12 cellular contexts compared by ENCODE assay signal in genomic region chr6:42693725-42694323, GRCh38. TPM values are rescaled to one million over a fixed set of nuclear protein-coding genes. Genes with fewer than 3 reads are reported as not detected.
DNase-seq lines count a peak whose midpoint lies in the region; ATAC-seq and TF ChIP-seq lines count a peak whose summit lies in the region.
"Had no signal": no experiment of that assay in that cellular context is flagged by ENCODE, and none has a peak within 500 bp of the region (broad histone marks: within the 10 kb centered on the region; RNA-seq: fewer than 3 reads in every experiment).

No MANE protein-coding gene starts in this region.

- H3K27me3 ChIP-seq in stomach = no peaks in the 10 kb centered on the region
- H3K27me3 ChIP-seq in smooth muscle cell (ENCODE audit: low read depth) = no peaks in the 10 kb centered on the region
- H3K27me3 ChIP-seq: right lobe of liver had no signal

- H3K4me3 ChIP-seq in stomach = no peak overlapping the region
- H3K4me3 ChIP-seq in smooth muscle cell = no peak overlapping the region
- H3K4me3 ChIP-seq: right lobe of liver had no signal

- TF ChIP-seq POLR2A in stomach (IDR thresholded peaks at IDR 0.05) = no peak

- WGBS in stomach, 5 donors = 94 to 100% (median 97%) methylated on average over 2 of the region's 2 CpGs
- 96% methylated on average over 2 of the region's 2 CpGs for WGBS in smooth muscle cell (ENCODE audit: low lambda C conversion rate)

- DNase-seq in activated T-cell treated with anti-CD3 and anti-CD28 coated beads, Interleukin-2, amount 50 U/mL, for 24 hours = no peak
- DNase-seq in activated T-cell treated with anti-CD3 and anti-CD28 coated beads for 4 hours (no peak), T-cell (peak in 3 of 34 experiments; percentile 1 to 22 (median 17)), kidney tubule cell (ENCODE audit: low spot score) (peak; percentile 39), stomach (no peak), DMS 273 treated with DMSO at 0.1 percent for 48 hours (lab: John Stamatoyannopoulos, UW) (no peak), smooth muscle cell (lab: John Stamatoyannopoulos, UW; ENCODE audit: unreplicated experiment) (no peak), cerebellum (ENCODE audit: low spot score) (no peak)
- DNase-seq: activated CD4-positive, alpha-beta T cell treated with anti-CD3 and anti-CD28 coated beads for 48 hours; NCI-H2171 treated with DMSO at 0.1 percent for 48 hours had no signal

- intact Hi-C loops in stomach (cut with DNase I; ENCODE audit: low total_unique reads) = no loop called here

- no peaks in the 10 kb centered on the region for H4K20me1 ChIP-seq in smooth muscle cell (ENCODE audit: low read depth)

- H2AFZ ChIP-seq in smooth muscle cell (ENCODE audit: low read depth) = no peak overlapping the region

- peaks cover 63% of the 10 kb centered on the region for H3K36me3 Mint-ChIP-seq in activated T-cell treated with anti-CD3 and anti-CD28 coated beads, Interleukin-2, amount 50 U/mL, for 24 hours (ENCODE audit: low read depth)
- H3K36me3 Mint-ChIP-seq in T-cell = peaks cover 31% of the 10 kb centered on the region

- H3K9ac ChIP-seq in smooth muscle cell (ENCODE audit: low read depth) = no peak overlapping the region

- H3K4me3 Mint-ChIP-seq in activated T-cell treated with anti-CD3 and anti-CD28 coated beads, Interleukin-2, amount 50 U/mL, for 24 hours = no peak overlapping the region
- H3K4me3 Mint-ChIP-seq in T-cell = peak overlapping the region in 1 of 3 donors; percentile 19
- H3K4me3 Mint-ChIP-seq: brain had no signal

- H3F3A ChIP-seq in smooth muscle cell (ENCODE audit: low read depth) = peaks cover 3% of the 10 kb centered on the region

- CTCF ChIA-PET in T-cell (lab: Charles Lee) = interaction anchor here (0.6 to 2.4 kb wide), 3 partner anchors 33 to 188 kb away, joined by 3 to 12 read pairs (median 10); no protein-coding TSS in a partner anchor

- no peak overlapping the region for H3K4me2 ChIP-seq in smooth muscle cell

- no peaks in the 10 kb centered on the region for H3K27me3 Mint-ChIP-seq in activated T-cell treated with anti-CD3 and anti-CD28 coated beads, Interleukin-2, amount 50 U/mL, for 24 hours
- H3K27me3 Mint-ChIP-seq in T-cell = no peaks in the 10 kb centered on the region

- TF ChIP-seq EP300 in stomach (IDR thresholded peaks at IDR 0.05) = no peak

- peak; percentile 56 to 83 (median 70) for ATAC-seq in T-cell (replicated peaks in 1 of 4)
- ATAC-seq: right lobe of liver had no signal

- no peak for TF ChIP-seq CTCF in stomach (IDR thresholded peaks at IDR 0.05)
- no peak for TF ChIP-seq CTCF in smooth muscle cell (IDR thresholded peaks at IDR 0.05; ENCODE audit: borderline replicate concordance, insufficient read depth, poor library complexity, severe bottlenecking)

- peaks cover 44% of the 10 kb centered on the region for H3K4me1 Mint-ChIP-seq in activated T-cell treated with anti-CD3 and anti-CD28 coated beads, Interleukin-2, amount 50 U/mL, for 24 hours (ENCODE audit: low read depth)
- peaks cover 42 to 57% (median 48%) of the 10 kb centered on the region in 3 donors for H3K4me1 Mint-ChIP-seq in T-cell
- H3K4me1 Mint-ChIP-seq: brain had no signal

- H3K79me2 ChIP-seq in smooth muscle cell (ENCODE audit: low read depth) = no peaks in the 10 kb centered on the region

- H3K36me3 ChIP-seq in stomach (peaks cover 38 to 65% (median 60%) of the 10 kb centered on the region in 4 donors), smooth muscle cell (ENCODE audit: low read depth) (peaks cover 14% of the 10 kb centered on the region)

- H3K9me3 Mint-ChIP-seq in activated T-cell treated with anti-CD3 and anti-CD28 coated beads, Interleukin-2, amount 50 U/mL, for 24 hours = no peaks in the 10 kb centered on the region
- no peaks in the 10 kb centered on the region for H3K9me3 Mint-ChIP-seq in T-cell
- H3K9me3 Mint-ChIP-seq: brain had no signal

- H3K27ac ChIP-seq in stomach (peak overlapping the region in 3 of 5 donors; percentile 41 to 47 (median 45)), smooth muscle cell (ENCODE audit: low read depth) (no peak overlapping the region)
- H3K27ac ChIP-seq: right lobe of liver had no signal

- H3K4me1 ChIP-seq in stomach (peaks cover 0 to 8% (median 0%) of the 10 kb centered on the region in 4 donors), smooth muscle cell (ENCODE audit: low read depth) (no peaks in the 10 kb centered on the region)
- H3K4me1 ChIP-seq: right lobe of liver had no signal

- POLR2A ChIA-PET in T-cell (lab: Charles Lee) = interaction anchor here (0.6 to 1.2 kb wide), 7 partner anchors 8 to 112 kb away, joined by 3 to 8 read pairs (median 4); partner anchors contain the start of gene TBCC (in 1 of the 2)

- H3K9me3 ChIP-seq in stomach = no peaks in the 10 kb centered on the region
- H3K9me3 ChIP-seq in smooth muscle cell (replicated peaks; ENCODE audit: low read depth) = no peaks in the 10 kb centered on the region
- H3K9me3 ChIP-seq: right lobe of liver had no signal

- H3K27ac Mint-ChIP-seq in activated T-cell treated with anti-CD3 and anti-CD28 coated beads, Interleukin-2, amount 50 U/mL, for 24 hours = peak overlapping the region; percentile 87
- peak overlapping the region; percentile 85 to 93 for H3K27ac Mint-ChIP-seq in T-cell

RNA-seq across cellular contexts. Expression of gene PRPH2, which starts 28.6 kb away (rescaled TPM):
- total RNA-seq in T-cell (under 1 TPM in 2 of 5 donors, not detected in 3; 0.12 to 0.13 TPM), stomach (1 to 10 TPM in 2 of 5 donors, under 1 TPM in 1, not detected in 2; 0.43 to 4.0 (median 1.2) TPM), smooth muscle cell (not detected in 2 replicates), cerebellum (5.4 TPM)
- polyA plus RNA-seq in stomach (under 1 TPM; 0.38 to 0.92 (median 0.75) TPM), smooth muscle cell (0.07 TPM in 1 of 2 replicates, not detected in the other)

RNA-seq across cellular contexts. Expression of gene TBCC, which starts 52.1 kb away (rescaled TPM):
- total RNA-seq in T-cell (10 to 100 TPM; 56.5 to 74.8 (median 59.4) TPM), stomach (10 to 100 TPM; 14.2 to 33.0 (median 15.2) TPM), smooth muscle cell (30.1 and 31.5 TPM in 2 replicates), cerebellum (29.6 TPM)
- polyA plus RNA-seq in stomach (10 to 100 TPM; 16.9 to 24.6 (median 19.6) TPM), smooth muscle cell (31.8 and 41.5 TPM in 2 replicates)
